Comparison of ENCODE assay signal across 8 cellular contexts in genomic region chr17:3002538-3003301, GRCh38.
DNase-seq lines count a peak whose midpoint lies in the region; ATAC-seq and TF ChIP-seq lines count a peak whose summit lies in the region.

No MANE protein-coding gene starts in this region.

- TF ChIP-seq CTCF in SU-DHL-6 (IDR thresholded peaks at IDR 0.05; ENCODE audit: insufficient read depth, low read length, poor library complexity, severe bottlenecking) (no peak), natural killer cell (IDR thresholded peaks at IDR 0.05) (no peak)

- H3K9me3 ChIP-seq in SU-DHL-6 (ENCODE audit: insufficient read depth, low read length) (no peaks in the 10 kb centered on the region), GM23248 (ENCODE audit: low read depth) (no peaks in the 10 kb centered on the region)

- H3K9ac ChIP-seq in SU-DHL-6 (ENCODE audit: low read length) (peak overlapping the region; percentile 65), GM23248 (no peak overlapping the region)

- in situ Hi-C loops in GM23248 (cut with MboI), result no loop called here

- H3K4me1 Mint-ChIP-seq in stimulated activated naive CD8-positive, alpha-beta T cell treated with anti-CD3 and anti-CD28 coated beads, Interleukin-15, amount 100 ng/mL, for 72 hours, result peaks cover 30% of the 10 kb centered on the region
- H3K4me1 Mint-ChIP-seq in natural killer cell, result peaks cover 26 to 53% of the 10 kb centered on the region in 2 donors

- H3K27me3 Mint-ChIP-seq in stimulated activated naive CD8-positive, alpha-beta T cell treated with anti-CD3 and anti-CD28 coated beads, Interleukin-15, amount 100 ng/mL, for 72 hours, result peaks cover 27% of the 10 kb centered on the region
- no peaks in the 10 kb centered on the region for H3K27me3 Mint-ChIP-seq in natural killer cell (ENCODE audit: low read depth in 2 of 2)

- H3K36me3 Mint-ChIP-seq in natural killer cell, result peaks cover 8% of the 10 kb centered on the region

- peak; percentile 12 for DNase-seq in stimulated activated naive CD8-positive, alpha-beta T cell treated with anti-CD3 and anti-CD28 coated beads, Interleukin-15, Interleukin-2, amounts not matched to agents 100 U/mL and 50 U/mL, for 24 hours
- DNase-seq in stimulated activated naive CD8-positive, alpha-beta T cell treated with anti-CD3 and anti-CD28 coated beads, Interleukin-15, amount 100 ng/mL, for 72 hours, result no peak
- DNase-seq in natural killer cell (no peak), NCI-H2081 treated with DMSO at 0.1 percent for 48 hours (lab: John Stamatoyannopoulos, UW) (no peak), kidney tubule cell (ENCODE audit: low spot score) (no peak), GM23248 (no peak)

- no peak overlapping the region for H3K4me3 Mint-ChIP-seq in stimulated activated naive CD8-positive, alpha-beta T cell treated with anti-CD3 and anti-CD28 coated beads, Interleukin-15, amount 100 ng/mL, for 72 hours
- H3K4me3 Mint-ChIP-seq in natural killer cell, result peak overlapping the region; percentile 52

- H2AFZ ChIP-seq in SU-DHL-6 (ENCODE audit: low read depth, low read length, severe bottlenecking) (peak overlapping the region; percentile 5), GM23248 (no peak overlapping the region)

- no peak for ATAC-seq in stimulated activated naive CD8-positive, alpha-beta T cell treated with anti-CD3 and anti-CD28 coated beads, Interleukin-15, Interleukin-2, amounts not matched to agents 100 U/mL and 50 U/mL, for 24 hours
- ATAC-seq in stimulated activated naive CD8-positive, alpha-beta T cell treated with anti-CD3 and anti-CD28 coated beads, Interleukin-15, amount 100 ng/mL, for 72 hours, result no peak
- peak; percentile 55 for ATAC-seq in HG03045 (IDR thresholded peaks at IDR 0.05; ENCODE audit: unreplicated experiment)
- ATAC-seq in natural killer cell, result peak; percentile 22 to 57 (median 35)

- H4K20me1 ChIP-seq in SU-DHL-6 (ENCODE audit: low read depth, low read length) (no peaks in the 10 kb centered on the region), GM23248 (ENCODE audit: insufficient read depth) (no peaks in the 10 kb centered on the region)

- H3K9me2 ChIP-seq in SU-DHL-6 (replicated peaks; ENCODE audit: insufficient read depth, low read length) (no peaks in the 10 kb centered on the region), GM23248 (ENCODE audit: insufficient read depth) (no peaks in the 10 kb centered on the region)

- H3K27ac Mint-ChIP-seq in stimulated activated naive CD8-positive, alpha-beta T cell treated with anti-CD3 and anti-CD28 coated beads, Interleukin-15, amount 100 ng/mL, for 72 hours, result no peak overlapping the region
- peak overlapping the region; percentile 78 to 86 for H3K27ac Mint-ChIP-seq in natural killer cell

- H3K27me3 ChIP-seq in SU-DHL-6 (ENCODE audit: low read length), result no peaks in the 10 kb centered on the region
- H3K27me3 ChIP-seq in GM23248 (replicated peaks; ENCODE audit: insufficient read depth), result no peaks in the 10 kb centered on the region

- WGBS in GM23248 (ENCODE audit: low coverage in 1 of 2, low lambda C conversion rate in 2 of 2, missing lambda C conversion rate in 2 of 2), 2 experiments, result 86 to 88% methylated on average over 14 of the region's 14 CpGs

- H3K27ac ChIP-seq in SU-DHL-6 (ENCODE audit: low read depth, low read length), result peak overlapping the region; percentile 99
- H3K27ac ChIP-seq in GM23248, result no peak overlapping the region

- H3K4me3 ChIP-seq in SU-DHL-6 (ENCODE audit: insufficient read depth, low read length, poor library complexity, severe bottlenecking), result peak overlapping the region; percentile 31
- no peak overlapping the region for H3K4me3 ChIP-seq in GM23248

- peaks cover 5% of the 10 kb centered on the region for H3K4me1 ChIP-seq in GM23248 (ENCODE audit: insufficient read depth)

- H3K36me3 ChIP-seq in SU-DHL-6 (ENCODE audit: low read length) (no peaks in the 10 kb centered on the region), GM23248 (ENCODE audit: low read depth) (no peaks in the 10 kb centered on the region)

- H3K79me2 ChIP-seq in SU-DHL-6 (ENCODE audit: insufficient read depth, low read length) (no peaks in the 10 kb centered on the region), GM23248 (ENCODE audit: insufficient read depth) (no peaks in the 10 kb centered on the region)

- intact Hi-C loops in natural killer cell (cut with micrococcal nuclease), result no loop called here

- peak overlapping the region; percentile 75 for H3K4me2 ChIP-seq in SU-DHL-6 (ENCODE audit: low read depth, low read length, poor library complexity, severe bottlenecking)
- H3K4me2 ChIP-seq in GM23248 (ENCODE audit: unreplicated experiment), result no peak overlapping the region

- H3K9me3 Mint-ChIP-seq in stimulated activated naive CD8-positive, alpha-beta T cell treated with anti-CD3 and anti-CD28 coated beads, Interleukin-15, amount 100 ng/mL, for 72 hours, result no peaks in the 10 kb centered on the region
- no peaks in the 10 kb centered on the region for H3K9me3 Mint-ChIP-seq in natural killer cell

- peaks cover 38% of the 10 kb centered on the region for H3F3A ChIP-seq in SU-DHL-6 (ENCODE audit: insufficient read depth)
- peaks cover 11% of the 10 kb centered on the region for H3F3A ChIP-seq in GM23248 (ENCODE audit: insufficient read depth)

Comparison
In these comparisons a context has a peak if more than half of its experiments do, and no peak if none do; other contexts are left out.
1. ATAC-seq: peak in HG03045 (single experiment) and natural killer cell (3 of 3); none in stimulated activated naive CD8-positive, alpha-beta T cell treated with anti-CD3 and anti-CD28 coated beads, Interleukin-15, Interleukin-2, amounts not matched to agents 100 U/mL and 50 U/mL, for 24 hours (single experiment) and stimulated activated naive CD8-positive, alpha-beta T cell treated with anti-CD3 and anti-CD28 coated beads, Interleukin-15, amount 100 ng/mL, for 72 hours (single experiment).
2. H3K27ac Mint-ChIP-seq: peak in natural killer cell (2 of 2); none in stimulated activated naive CD8-positive, alpha-beta T cell treated with anti-CD3 and anti-CD28 coated beads, Interleukin-15, amount 100 ng/mL, for 72 hours (0 of 2).